Comparison of ENCODE assay signal across 8 cellular contexts in genomic region chr7:94654764-94655561, GRCh38. TPM values are rescaled to one million over a fixed set of nuclear protein-coding genes. Genes with fewer than 3 reads are reported as not detected.
DNase-seq lines count a peak whose midpoint lies in the region; ATAC-seq and TF ChIP-seq lines count a peak whose summit lies in the region.

No MANE protein-coding gene starts in this region.

- H3K9me3 Mint-ChIP-seq in activated CD4-positive, alpha-beta T cell treated with anti-CD3 and anti-CD28 coated beads for 36 hours (ENCODE audit: low read depth): no peaks in the 10 kb centered on the region
- no peaks in the 10 kb centered on the region for H3K9me3 Mint-ChIP-seq in stimulated activated naive CD8-positive, alpha-beta T cell treated with anti-CD3 and anti-CD28 coated beads, Interleukin-15, amount 100 ng/mL, for 72 hours

- CTCF ChIA-PET in activated CD4-positive, alpha-beta T cell treated with anti-CD3 and anti-CD28 coated beads for 36 hours (lab: Charles Lee): interaction anchor here (0.6 to 1.5 kb wide), 6 partner anchors 9 to 205 kb away, joined by 3 to 8 read pairs (median 3); no protein-coding TSS in a partner anchor

- peaks cover 39% of the 10 kb centered on the region for H3K27me3 Mint-ChIP-seq in activated CD4-positive, alpha-beta T cell treated with anti-CD3 and anti-CD28 coated beads for 36 hours
- peaks cover 52% of the 10 kb centered on the region for H3K27me3 Mint-ChIP-seq in stimulated activated naive CD8-positive, alpha-beta T cell treated with anti-CD3 and anti-CD28 coated beads, Interleukin-15, amount 100 ng/mL, for 72 hours

- no peak for TF ChIP-seq POLR2A in GM18505 (IDR thresholded peaks at IDR 0.05; ENCODE audit: borderline replicate concordance, extremely low read depth, insufficient read depth, insufficient read length)

- POLR2A ChIA-PET in activated CD4-positive, alpha-beta T cell treated with anti-CD3 and anti-CD28 coated beads for 36 hours (lab: Charles Lee): interaction anchor here (0.5 kb wide), 1 partner anchor 342 kb away, joined by 3 read pairs; no protein-coding TSS in a partner anchor

- peak overlapping the region; percentile 82 for H3K27ac ChIP-seq in caudate nucleus (ENCODE audit: low read depth, low read length)

- intact Hi-C loops in activated CD4-positive, alpha-beta T cell treated with anti-CD3 and anti-CD28 coated beads for 36 hours (cut with DNase I, micrococcal nuclease): loop anchor here (5.0 to 10.0 kb wide), 3 partner anchors 648 to 1820 kb away; partner anchors contain the start of gene CDK6 (in 1 of the 2)

- H3K4me3 Mint-ChIP-seq in activated CD4-positive, alpha-beta T cell treated with anti-CD3 and anti-CD28 coated beads for 36 hours: peak overlapping the region; percentile 67
- H3K4me3 Mint-ChIP-seq in stimulated activated naive CD8-positive, alpha-beta T cell treated with anti-CD3 and anti-CD28 coated beads, Interleukin-15, amount 100 ng/mL, for 72 hours: peak overlapping the region; percentile 87

- H3K4me1 Mint-ChIP-seq in activated CD4-positive, alpha-beta T cell treated with anti-CD3 and anti-CD28 coated beads for 36 hours: peaks cover 20% of the 10 kb centered on the region
- peaks cover 25% of the 10 kb centered on the region for H3K4me1 Mint-ChIP-seq in stimulated activated naive CD8-positive, alpha-beta T cell treated with anti-CD3 and anti-CD28 coated beads, Interleukin-15, amount 100 ng/mL, for 72 hours

- H3K36me3 Mint-ChIP-seq in activated CD4-positive, alpha-beta T cell treated with anti-CD3 and anti-CD28 coated beads for 36 hours (ENCODE audit: low read depth): no peaks in the 10 kb centered on the region

- H3K27ac Mint-ChIP-seq in activated CD4-positive, alpha-beta T cell treated with anti-CD3 and anti-CD28 coated beads for 36 hours: no peak overlapping the region
- no peak overlapping the region for H3K27ac Mint-ChIP-seq in stimulated activated naive CD8-positive, alpha-beta T cell treated with anti-CD3 and anti-CD28 coated beads, Interleukin-15, amount 100 ng/mL, for 72 hours

- no peak for ATAC-seq in activated CD4-positive, alpha-beta T cell treated with anti-CD3 and anti-CD28 coated beads for 36 hours
- ATAC-seq in stimulated activated naive CD8-positive, alpha-beta T cell treated with anti-CD3 and anti-CD28 coated beads, Interleukin-15, amount 100 ng/mL, for 72 hours: no peak
- ATAC-seq in HG03159 (IDR thresholded peaks at IDR 0.05; ENCODE audit: unreplicated experiment) (no peak), GM18505 (IDR thresholded peaks at IDR 0.05; ENCODE audit: unreplicated experiment) (no peak)

- DNase-seq in activated CD4-positive, alpha-beta T cell treated with anti-CD3 and anti-CD28 coated beads for 36 hours: peak; percentile 13
- no peak for DNase-seq in activated CD4-positive, alpha-beta T cell treated with anti-CD3 and anti-CD28 coated beads for 4 hours
- peak; percentile 48 for DNase-seq in NCI-H82 (lab: John Stamatoyannopoulos, UW)
- peak in 26 of 61 donors; percentile 8 to 79 (median 35) for DNase-seq in caudate nucleus (lab: John Stamatoyannopoulos, UW)
- peak; percentile 29 for DNase-seq in kidney glomerular epithelial cell (lab: John Stamatoyannopoulos, UW)
- DNase-seq in stimulated activated naive CD8-positive, alpha-beta T cell treated with anti-CD3 and anti-CD28 coated beads, Interleukin-15, amount 100 ng/mL, for 72 hours: no peak

RNA-seq across cellular contexts. Expression of gene SGCE, which starts 1.0 kb away (rescaled TPM):
- total RNA-seq in activated CD4-positive, alpha-beta T cell treated with anti-CD3 and anti-CD28 coated beads for 36 hours: 1 to 10 TPM in 1 of 2 experiments, under 1 TPM in 1; 0.39 to 1.1 TPM

Comparison
In these comparisons a context has a peak if more than half of its experiments do, and no peak if none do; other contexts are left out.
1. DNase-seq: peak in activated CD4-positive, alpha-beta T cell treated with anti-CD3 and anti-CD28 coated beads for 36 hours (single experiment), NCI-H82 (single experiment) and kidney glomerular epithelial cell (single experiment); none in activated CD4-positive, alpha-beta T cell treated with anti-CD3 and anti-CD28 coated beads for 4 hours (0 of 2) and stimulated activated naive CD8-positive, alpha-beta T cell treated with anti-CD3 and anti-CD28 coated beads, Interleukin-15, amount 100 ng/mL, for 72 hours (0 of 2).